13 cellular contexts compared by ENCODE assay signal in genomic region chr12:124386661-124387509, GRCh38.
DNase-seq lines count a peak whose midpoint lies in the region; ATAC-seq, FAIRE-seq and TF ChIP-seq lines count a peak whose summit lies in the region.
"Had no signal": no experiment of that assay in that cellular context is flagged by ENCODE, and none has a peak within 500 bp of the region (broad histone marks: within the 10 kb centered on the region; RNA-seq: fewer than 3 reads in every experiment).

No MANE protein-coding gene starts in this region.

- H3K9me1 ChIP-seq in K562 (ENCODE audit: control insufficient read depth, insufficient read depth, low read length), result no peaks in the 10 kb centered on the region

- POLR2A ChIA-PET in K562 (lab: Yijun Ruan, JAX) (interaction anchor here (0.7 kb wide), 1 partner anchor 119 kb away, joined by 4 read pairs; no protein-coding TSS in a partner anchor), A673 (lab: Charles Lee; ENCODE audit: low non-redundant PET) (no interaction called here)

- no peak for FAIRE-seq in K562 (lab: Jason Lieb, UNC)

- in situ Hi-C loops in K562 (cut with MboI), result no loop called here

- ATAC-seq in K562 (no peak), HG02852 (IDR thresholded peaks at IDR 0.05; ENCODE audit: unreplicated experiment) (no peak), GM19023 (IDR thresholded peaks at IDR 0.05; ENCODE audit: unreplicated experiment) (no peak)

- TF ChIP-seq CTCF in K562 (IDR thresholded peaks at IDR 0.05 in 2 of 3, conservative IDR thresholded peaks at IDR 0.05 in 1 of 3; ENCODE audit: insufficient read depth in 2 of 3, low read depth in 1 of 3, low read length in 3 of 3), result no peak
- no peak for TF ChIP-seq CTCF in kidney epithelial cell (IDR thresholded peaks at IDR 0.05; ENCODE audit: insufficient read depth, low read length, poor library complexity, severe bottlenecking)
- TF ChIP-seq CTCF in spleen (IDR thresholded peaks at IDR 0.05 in 8 of 11, conservative IDR thresholded peaks at IDR 0.05 in 3 of 11), result no peak
- no peak for TF ChIP-seq CTCF in A673 (conservative IDR thresholded peaks at IDR 0.05; ENCODE audit: low read depth, low read length)

- H3K27me3 ChIP-seq in K562 (ENCODE audit: control insufficient read depth in 2 of 2, insufficient read depth in 2 of 2, low read length in 2 of 2) (no peaks in the 10 kb centered on the region), kidney epithelial cell (ENCODE audit: control insufficient read depth, insufficient read depth, low read length) (no peaks in the 10 kb centered on the region), spleen (replicated peaks in 1 of 7) (no peaks in the 10 kb centered on the region), A673 (replicated peaks; ENCODE audit: insufficient read depth, low read depth, low read length, poor library complexity) (no peaks in the 10 kb centered on the region)
- H3K27me3 ChIP-seq: neutrophil had no signal

- no peak for DNase-seq in K562 (ENCODE audit: extremely low read depth in 1 of 4, low spot score in 3 of 4)
- DNase-seq in kidney epithelial cell (ENCODE audit: low read depth), result no peak
- DNase-seq in spleen, result no peak
- no peak for DNase-seq in A673 (ENCODE audit: low spot score)
- no peak for DNase-seq in NCI-H2081 treated with DMSO at 0.1 percent for 48 hours (lab: John Stamatoyannopoulos, UW)
- DNase-seq: activated B cell treated with CpG ODN at 0.5 μM for 24 hours; activated naive CD8-positive, alpha-beta T cell treated with anti-CD3 and anti-CD28 coated beads for 36 hours; DMS79 treated with DMSO at 0.1 percent for 48 hours; KBM-7 had no signal

- peak overlapping the region in 1 of 2 experiments; percentile 58; a peak in 1 of 4 replicates for H3K9ac ChIP-seq in K562 (ENCODE audit: insufficient read depth in 1 of 2, low read depth in 2 of 2, low read length in 2 of 2)

- 86% methylated on average over 19 of the region's 22 CpGs for WGBS in K562 (ENCODE audit: insufficient coverage, low coverage, missing lambda C conversion rate)
- WGBS in spleen, 5 donors, result 58 to 80% (median 71%) methylated on average over 16 to 22 of the region's 22 CpGs

- no peak for TF ChIP-seq EP300 in K562 (IDR thresholded peaks at IDR 0.05; ENCODE audit: low read length)

- no peaks in the 10 kb centered on the region for H3K79me2 ChIP-seq in K562 (ENCODE audit: control insufficient read depth, insufficient read depth, low read length)

- no peak overlapping the region for H3K4me2 ChIP-seq in K562 (ENCODE audit: insufficient read depth, low read length)

- TF ChIP-seq POLR2A in GM19193 (IDR thresholded peaks at IDR 0.05; ENCODE audit: extremely low read depth, insufficient read depth, insufficient read length) (peak; percentile 22), K562 (conservative IDR thresholded peaks at IDR 0.05) (no peak), spleen (IDR thresholded peaks at IDR 0.05) (no peak)

- no peak for TF ChIP-seq RAD21 in K562 (CRISPR knock-in tag; conservative IDR thresholded peaks at IDR 0.05 in 1 of 2, IDR thresholded peaks at IDR 0.05 in 1 of 2)

- no peak overlapping the region for H2AFZ ChIP-seq in K562 (ENCODE audit: low read depth, low read length)

- H3K4me3 ChIP-seq in K562 (no peak overlapping the region), kidney epithelial cell (ENCODE audit: low read depth, low read length) (peak overlapping the region; percentile 59), spleen (peak overlapping the region in 2 of 8 donors; percentile 42 to 46), A673 (ENCODE audit: low read depth, low read length, poor library complexity, severe bottlenecking) (no peak overlapping the region)

- H4K20me1 ChIP-seq in K562 (replicated peaks; ENCODE audit: control insufficient read depth, insufficient read depth, low read length), result no peaks in the 10 kb centered on the region; the same call in 1 of the 2 replicates

- H3K4me1 ChIP-seq in K562 (replicated peaks in 1 of 2; ENCODE audit: control insufficient read depth in 2 of 2, insufficient read depth in 2 of 2, low read length in 2 of 2) (peaks cover 4 to 55% of the 10 kb centered on the region in 2 experiments), spleen (peaks cover 40 to 98% (median 80%) of the 10 kb centered on the region in 6 donors), A673 (ENCODE audit: insufficient read depth, low read length, poor library complexity, severe bottlenecking) (peaks cover 14% of the 10 kb centered on the region)

- BruUV-seq in K562 (replicated peaks; lab: Mats Ljungman, UMichigan) (no TSS peak), A673 (replicated peaks; lab: Mats Ljungman, UMichigan) (no TSS peak)

- CTCF ChIA-PET in K562 (lab: Yijun Ruan, JAX; ENCODE audit: low intra/inter-chr PET ratio) (no interaction called here), A673 (lab: Charles Lee) (no interaction called here)

- H3K27ac ChIP-seq in K562 (ENCODE audit: extremely low read depth, low read depth, low read length) (no peak overlapping the region), spleen (peak overlapping the region in 5 of 8 donors; percentile 23 to 93 (median 24)), A673 (ENCODE audit: low read depth, low read length, poor library complexity, severe bottlenecking) (no peak overlapping the region)
- H3K27ac ChIP-seq: neutrophil had no signal

- H3K36me3 ChIP-seq in K562 (ENCODE audit: control insufficient read depth, insufficient read depth, low read length) (peaks cover 35% of the 10 kb centered on the region; the same call in 1 of the 3 replicates), kidney epithelial cell (ENCODE audit: control insufficient read depth, insufficient read depth, low read length) (peaks cover 5% of the 10 kb centered on the region), spleen (peaks cover 0 to 53% (median 23%) of the 10 kb centered on the region in 6 donors), A673 (ENCODE audit: insufficient read depth, low read length, poor library complexity, severe bottlenecking) (peaks cover 19% of the 10 kb centered on the region)

- intact Hi-C loops in K562 (cut with micrococcal nuclease) (no loop called here), spleen (cut with DNase I; ENCODE audit: low total_unique reads) (no loop called here), A673 (cut with micrococcal nuclease; ENCODE audit: unreplicated experiment) (no loop called here)

- no peaks in the 10 kb centered on the region for H3K9me3 ChIP-seq in K562 (replicated peaks; ENCODE audit: control insufficient read depth, insufficient read depth, low read depth, low read length)
- no peaks in the 10 kb centered on the region for H3K9me3 ChIP-seq in spleen
- no peaks in the 10 kb centered on the region for H3K9me3 ChIP-seq in A673 (ENCODE audit: low read depth, low read length, poor library complexity, severe bottlenecking)
- H3K9me3 ChIP-seq: neutrophil had no signal

TF ChIP-seq in K562, 482 proteins besides CTCF, POLR2A, EP300 and RAD21:
- TF ChIP-seq SPI1 (IDR thresholded peaks at IDR 0.05; ENCODE audit: borderline replicate concordance, low read depth, low read length) (no peak), ZNF24 (IDR thresholded peaks at IDR 0.05) (peak; percentile 59; the same call in 1 of the 2 replicates)

Comparison
In these comparisons a context has a peak if more than half of its experiments do, and no peak if none do; other contexts are left out.
1. H3K27ac ChIP-seq: peak in spleen (5 of 8); none in K562 (single experiment) and A673 (single experiment).